In genomic region chr9:37080165-37080627, GRCh38 we compare ENCODE assay signal across 8 cellular contexts. TPM values are rescaled to one million over a fixed set of nuclear protein-coding genes. Genes with fewer than 3 reads are reported as not detected.
DNase-seq lines count a peak whose midpoint lies in the region; ATAC-seq and TF ChIP-seq lines count a peak whose summit lies in the region.
"Not testable (repeated sequence)": the region's sequence is repeated elsewhere in the genome, so short reads cannot be mapped to it uniquely, and the experiment has no call there.

No MANE protein-coding gene starts in this region.

- TF ChIP-seq EP300 in neural cell (conservative IDR thresholded peaks at IDR 0.05; ENCODE audit: poor library complexity, severe bottlenecking) = not testable (repeated sequence)

- peak overlapping the region; percentile 96 to 99 (median 98) for H3K4me3 Mint-ChIP-seq in IgD-negative memory B cell
- peak overlapping the region; percentile 94 for H3K4me3 Mint-ChIP-seq in central memory CD8-positive, alpha-beta T cell

- intact Hi-C loops in right cardiac atrium (cut with DNase I); tibial artery (cut with DNase I; ENCODE audit: low total_unique reads): not testable (repeated sequence)

- H3K4me2 ChIP-seq in neural cell (ENCODE audit: low read length) = peak overlapping the region; percentile 82

- H3K9me3 ChIP-seq in WERI-Rb-1 (ENCODE audit: severe bottlenecking); right cardiac atrium (ENCODE audit: control insufficient read depth, low read length); neural cell (ENCODE audit: low read length); tibial artery: not testable (repeated sequence)

- H3K9me2 ChIP-seq in neural cell (ENCODE audit: insufficient read depth, low read length) = not testable (repeated sequence)

- H3K36me3 Mint-ChIP-seq in IgD-negative memory B cell = not testable (repeated sequence)
- H3K36me3 Mint-ChIP-seq in central memory CD8-positive, alpha-beta T cell (ENCODE audit: insufficient read depth) = peaks cover 14% of the 10 kb centered on the region

- not testable (repeated sequence) for H4K20me1 ChIP-seq in neural cell (ENCODE audit: insufficient read depth)

- DNase-seq in G401 (ENCODE audit: low spot score) (peak; percentile 40), WERI-Rb-1 (peak; percentile 31), right cardiac atrium (peak in 2 of 3 donors; percentile 36 to 78), tibial artery (peak in 1 of 2 donors; percentile 40)
- not testable (repeated sequence) for DNase-seq in HFF-Myc (ENCODE audit: extremely low read depth, low read depth); central memory CD8-positive, alpha-beta T cell (ENCODE audit: low spot score in 2 of 2)

- H3K4me1 Mint-ChIP-seq in IgD-negative memory B cell = peaks cover 36 to 51% (median 51%) of the 10 kb centered on the region in 3 donors
- H3K4me1 Mint-ChIP-seq in central memory CD8-positive, alpha-beta T cell = peaks cover 40% of the 10 kb centered on the region

- H3K36me3 ChIP-seq in WERI-Rb-1; neural cell (ENCODE audit: insufficient read depth, low read length); tibial artery: not testable (repeated sequence)

- peak overlapping the region; percentile 99 for H2AFZ ChIP-seq in neural cell (ENCODE audit: low read depth, low read length)

- 1% methylated on average over 32 of the region's 32 CpGs for WGBS in right cardiac atrium

- not testable (repeated sequence) for TF ChIP-seq RAD21 in neural cell (conservative IDR thresholded peaks at IDR 0.05)

- peak overlapping the region; percentile 91 for H3K4me3 ChIP-seq in HFF-Myc (replicated peaks; ENCODE audit: low read depth, low read length)
- H3K4me3 ChIP-seq in WERI-Rb-1 (ENCODE audit: low read depth, low read length) = peak overlapping the region; percentile 85
- H3K4me3 ChIP-seq in right cardiac atrium (ENCODE audit: low read length) = peak overlapping the region; percentile 67
- H3K4me3 ChIP-seq in neural cell (ENCODE audit: low read length) = peak overlapping the region; percentile 90
- H3K4me3 ChIP-seq in tibial artery = peak overlapping the region; percentile 74 to 79

- H3K9ac ChIP-seq in neural cell (ENCODE audit: low read length) = peak overlapping the region; percentile 89

- not testable (repeated sequence) for TF ChIP-seq CTCF in HFF-Myc (IDR thresholded peaks at IDR 0.05; ENCODE audit: low read depth, low read length, missing control alignments); WERI-Rb-1 (IDR thresholded peaks at IDR 0.05; ENCODE audit: low read depth, low read length); neural cell (IDR thresholded peaks at IDR 0.05; ENCODE audit: poor library complexity, severe bottlenecking); tibial artery (IDR thresholded peaks at IDR 0.05)

- not testable (repeated sequence) for H3K27me3 Mint-ChIP-seq in IgD-negative memory B cell
- peaks cover 12% of the 10 kb centered on the region for H3K27me3 Mint-ChIP-seq in central memory CD8-positive, alpha-beta T cell

- H3K27ac Mint-ChIP-seq in IgD-negative memory B cell = peak overlapping the region; percentile 95 to 99 (median 96)
- H3K27ac Mint-ChIP-seq in central memory CD8-positive, alpha-beta T cell (ENCODE audit: low read depth) = peak overlapping the region; percentile 93

- not testable (repeated sequence) for H3K27me3 ChIP-seq in WERI-Rb-1 (ENCODE audit: insufficient read depth, low read depth, severe bottlenecking); right cardiac atrium (ENCODE audit: control insufficient read depth, insufficient read depth); neural cell (ENCODE audit: insufficient read depth, low read depth, low read length); tibial artery

- H3K79me2 ChIP-seq in neural cell (replicated peaks; ENCODE audit: insufficient read depth, low read length) = peaks cover 11% of the 10 kb centered on the region

- not testable (repeated sequence) for H3K9me3 Mint-ChIP-seq in IgD-negative memory B cell; central memory CD8-positive, alpha-beta T cell

- H3F3A ChIP-seq in neural cell (ENCODE audit: insufficient read depth, low read length, poor library complexity, severe bottlenecking) = not testable (repeated sequence)

- H3K27ac ChIP-seq in WERI-Rb-1 (peak overlapping the region; percentile 77), right cardiac atrium (ENCODE audit: low read length) (peak overlapping the region; percentile 32), neural cell (ENCODE audit: low read length) (peak overlapping the region; percentile 73), tibial artery (peak overlapping the region; percentile 86 to 92)

- in situ Hi-C loops in G401 (cut with HindIII; ENCODE audit: low sequenced_read_pairs) = not testable (repeated sequence)

- H3K4me1 ChIP-seq in right cardiac atrium (ENCODE audit: control insufficient read depth, insufficient read depth, low read length) = not testable (repeated sequence)
- H3K4me1 ChIP-seq in tibial artery = peaks cover 0 to 31% (median 10%) of the 10 kb centered on the region in 4 donors

- not testable (repeated sequence) for ATAC-seq in central memory CD8-positive, alpha-beta T cell (replicated peaks; ENCODE audit: extremely low read depth, poor library complexity, severe bottlenecking)
- ATAC-seq in right cardiac atrium = peak; percentile 56 to 63

TF ChIP-seq in neural cell, 6 proteins besides CTCF, POLR2A, EP300 and RAD21:
- peak; percentile 15 for TF ChIP-seq REST (IDR thresholded peaks at IDR 0.05; ENCODE audit: borderline replicate concordance)

RNA-seq across cellular contexts. Expression of gene ZCCHC7, which starts 40.2 kb away (rescaled TPM):
- 14.1 and 20.5 TPM in 2 replicates for total RNA-seq in G401 (2014; rRNA removed; shearing (Covaris generic))
- polyA plus RNA-seq in IgD-negative memory B cell (76.8 TPM), right cardiac atrium (4.6 TPM), neural cell (10.9 TPM in 2 replicates)
- total RNA-seq in right cardiac atrium = 10 to 100 TPM; 13.4 to 17.1 (median 14.2) TPM
- polyA minus RNA-seq in neural cell = 28.5 and 30.3 TPM in 2 replicates

RNA-seq across cellular contexts. Expression of gene PAX5, which starts 46.1 kb away (rescaled TPM):
- not detected in 2 replicates for total RNA-seq in G401 (2014; rRNA removed; shearing (Covaris generic))
- polyA plus RNA-seq in IgD-negative memory B cell (65.3 TPM), right cardiac atrium (not detected), neural cell (not detected in 2 replicates)
- under 1 TPM in 1 of 4 donors, not detected in 3; 0.03 TPM for total RNA-seq in right cardiac atrium
- polyA minus RNA-seq in neural cell = not detected in 2 replicates

Comparison
In these comparisons a context has a peak if more than half of its experiments do, and no peak if none do; other contexts are left out.
1. H3K27ac ChIP-seq: peak in every context shown above with its lines; median percentile 89 in tibial artery; 77 in WERI-Rb-1; 73 in neural cell; 32 in right cardiac atrium.
2. RNA of gene PAX5, which starts 46.1 kb away (polyA plus RNA-seq): 65.3 TPM in IgD-negative memory B cell (single experiment); not detected in right cardiac atrium (single experiment) and not detected in neural cell; every median in the first group is over 10 times any median in the second.
3. Peak in every context shown above with its lines, with median percentiles within 50 percentile points of each other: H3K4me3 ChIP-seq.